Comparison of ENCODE assay signal across 8 cellular contexts in the genomic region with DNA sequence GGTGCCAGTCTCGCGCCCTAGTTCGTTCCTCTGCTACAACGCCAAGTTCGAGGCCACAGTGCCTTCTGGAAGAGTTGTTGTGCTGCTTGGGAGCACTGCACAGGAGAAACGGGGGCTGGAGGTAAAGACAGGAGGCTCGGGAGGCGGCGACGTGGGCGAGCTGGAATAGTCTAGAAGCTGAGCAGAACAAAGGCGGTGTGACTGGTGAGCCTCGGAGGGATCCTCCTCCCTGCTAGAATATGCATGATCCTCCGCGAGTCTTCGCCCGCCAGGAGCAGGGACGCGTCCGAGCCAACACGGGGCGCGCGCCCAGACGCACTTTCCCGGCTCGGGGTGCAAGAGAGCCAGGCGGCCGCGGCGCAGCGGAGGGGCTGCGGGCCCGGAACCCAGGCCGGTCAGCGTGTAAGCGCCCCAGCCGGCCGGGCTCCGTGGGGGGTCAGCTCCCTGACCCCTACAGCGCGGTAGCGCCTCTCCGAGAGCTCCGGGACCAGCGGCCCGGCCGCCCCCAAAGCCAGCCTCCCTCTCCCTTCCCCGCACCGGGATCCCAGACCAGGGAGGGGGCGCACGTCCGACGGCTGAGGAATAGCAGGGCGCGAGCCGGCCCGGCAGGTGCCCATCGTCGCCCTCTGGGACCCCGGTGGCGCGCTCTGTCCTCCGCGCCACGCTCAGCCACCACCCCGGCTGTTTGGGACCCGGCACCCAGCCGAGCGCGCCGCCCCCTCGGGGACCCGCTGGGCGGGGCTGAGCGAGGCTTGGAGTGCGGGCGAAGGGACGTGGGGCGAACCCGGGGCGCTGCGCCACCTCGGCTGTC.
DNase-seq lines count a peak whose midpoint lies in the region; ATAC-seq, FAIRE-seq and TF ChIP-seq lines count a peak whose summit lies in the region.

No MANE protein-coding gene starts in this region.

- no peak overlapping the region for H2BK120ac ChIP-seq in mesenchymal stem cell (ENCODE audit: low read depth, low read length)

- no peak overlapping the region for H4K91ac ChIP-seq in mesenchymal stem cell (ENCODE audit: low read length)

- no peak overlapping the region for H2BK5ac ChIP-seq in mesenchymal stem cell (ENCODE audit: low read depth, low read length, poor library complexity, severe bottlenecking)

- H3K9me3 ChIP-seq in upper lobe of right lung (no peaks in the 10 kb centered on the region), mesenchymal stem cell (ENCODE audit: control insufficient read depth, low read length) (no peaks in the 10 kb centered on the region)

- POLR2A ChIA-PET in activated CD4-positive, alpha-beta memory T cell treated with anti-CD3 and anti-CD28 coated beads, Interleukin-2, amount 10 ng/mL, durations not matched to agents 7 days and 5 days (lab: Charles Lee) = no interaction called here
- POLR2A ChIA-PET in activated CD4-positive, alpha-beta memory T cell treated with anti-CD3 and anti-CD28 coated beads for 36 hours (lab: Charles Lee) = no interaction called here
- POLR2A ChIA-PET in HEK293T (lab: Yijun Ruan, JAX) = no interaction called here

- peaks cover 15% of the 10 kb centered on the region for H3K4me1 Mint-ChIP-seq in activated CD4-positive, alpha-beta memory T cell treated with anti-CD3 and anti-CD28 coated beads, Interleukin-2, amount 10 ng/mL, durations not matched to agents 7 days and 5 days
- H3K4me1 Mint-ChIP-seq in activated CD4-positive, alpha-beta memory T cell treated with anti-CD3 and anti-CD28 coated beads for 36 hours (ENCODE audit: low read depth) = peaks cover 8% of the 10 kb centered on the region
- H3K4me1 Mint-ChIP-seq in nephron = peaks cover 6% of the 10 kb centered on the region

- no peak for DNase-seq in activated CD4-positive, alpha-beta memory T cell treated with anti-CD3 and anti-CD28 coated beads, Interleukin-2, amount 10 ng/mL, durations not matched to agents 7 days and 5 days
- no peak for DNase-seq in activated CD4-positive, alpha-beta memory T cell treated with anti-CD3 and anti-CD28 coated beads for 36 hours
- DNase-seq in frontal cortex (ENCODE audit: low spot score in 2 of 2) = peak; percentile 52 to 68
- DNase-seq in upper lobe of right lung = no peak
- no peak for DNase-seq in HEK293T (ENCODE audit: extremely low spot score)
- no peak for DNase-seq in mesenchymal stem cell

- H3K27me3 ChIP-seq in upper lobe of right lung (peaks cover 27% of the 10 kb centered on the region), mesenchymal stem cell (ENCODE audit: control insufficient read depth in 1 of 2, insufficient read depth in 1 of 2, low read length in 2 of 2) (peaks cover 49 to 60% of the 10 kb centered on the region in 2 experiments)

- H4K8ac ChIP-seq in mesenchymal stem cell (ENCODE audit: low read length) = no peak overlapping the region

- H3K4me2 ChIP-seq in mesenchymal stem cell (ENCODE audit: low read length, poor library complexity, severe bottlenecking) = no peak overlapping the region

- no peak overlapping the region for H3K18ac ChIP-seq in mesenchymal stem cell (ENCODE audit: low read depth in 1 of 2, low read length in 2 of 2)

- 5% methylated on average over 59 of the region's 84 CpGs for WGBS in mesenchymal stem cell

- H3K27ac Mint-ChIP-seq in activated CD4-positive, alpha-beta memory T cell treated with anti-CD3 and anti-CD28 coated beads, Interleukin-2, amount 10 ng/mL, durations not matched to agents 7 days and 5 days = no peak overlapping the region
- H3K27ac Mint-ChIP-seq in activated CD4-positive, alpha-beta memory T cell treated with anti-CD3 and anti-CD28 coated beads for 36 hours = no peak overlapping the region
- H3K27ac Mint-ChIP-seq in nephron = no peak overlapping the region

- no peak overlapping the region for H2AK5ac ChIP-seq in mesenchymal stem cell (ENCODE audit: low read length, severe bottlenecking)

- ATAC-seq in upper lobe of right lung = peak; percentile 30
- ATAC-seq in GM19328 (IDR thresholded peaks at IDR 0.05; ENCODE audit: unreplicated experiment) = no peak

- no peak overlapping the region for H3K4ac ChIP-seq in mesenchymal stem cell (ENCODE audit: low read depth in 1 of 2, low read length in 2 of 2)

- H3K27me3 Mint-ChIP-seq in activated CD4-positive, alpha-beta memory T cell treated with anti-CD3 and anti-CD28 coated beads, Interleukin-2, amount 10 ng/mL, durations not matched to agents 7 days and 5 days = peaks cover 62% of the 10 kb centered on the region
- peaks cover 50% of the 10 kb centered on the region for H3K27me3 Mint-ChIP-seq in activated CD4-positive, alpha-beta memory T cell treated with anti-CD3 and anti-CD28 coated beads for 36 hours
- peaks cover 61% of the 10 kb centered on the region for H3K27me3 Mint-ChIP-seq in nephron (ENCODE audit: low read depth)

- no peak overlapping the region for H3K9ac ChIP-seq in mesenchymal stem cell (ENCODE audit: low read length)

- H3K4me3 ChIP-seq in upper lobe of right lung (peak overlapping the region; percentile 15), mesenchymal stem cell (ENCODE audit: insufficient read depth in 1 of 2, low read depth in 1 of 2, low read length in 2 of 2) (peak overlapping the region in 1 of 2 experiments; percentile 69)

- H3K36me3 ChIP-seq in upper lobe of right lung (no peaks in the 10 kb centered on the region), mesenchymal stem cell (ENCODE audit: control insufficient read depth in 1 of 2, insufficient read depth in 2 of 2, low read depth in 1 of 2, low read length in 2 of 2) (no peaks in the 10 kb centered on the region)

- H3K27ac ChIP-seq in upper lobe of right lung (no peak overlapping the region), mesenchymal stem cell (ENCODE audit: low read length, poor library complexity, severe bottlenecking) (no peak overlapping the region)

- TF ChIP-seq CTCF in nephron (IDR thresholded peaks at IDR 0.05; ENCODE audit: unreplicated experiment in 3 of 3) (no peak), upper lobe of right lung (IDR thresholded peaks at IDR 0.05) (no peak)

- no peak overlapping the region for H2AFZ ChIP-seq in mesenchymal stem cell (ENCODE audit: low read depth, low read length)

- H3K36me3 Mint-ChIP-seq in activated CD4-positive, alpha-beta memory T cell treated with anti-CD3 and anti-CD28 coated beads, Interleukin-2, amount 10 ng/mL, durations not matched to agents 7 days and 5 days (ENCODE audit: low read depth) = no peaks in the 10 kb centered on the region
- H3K36me3 Mint-ChIP-seq in activated CD4-positive, alpha-beta memory T cell treated with anti-CD3 and anti-CD28 coated beads for 36 hours = no peaks in the 10 kb centered on the region
- no peaks in the 10 kb centered on the region for H3K36me3 Mint-ChIP-seq in nephron (ENCODE audit: low read depth)

- intact Hi-C loops in activated CD4-positive, alpha-beta memory T cell treated with anti-CD3 and anti-CD28 coated beads for 36 hours (cut with micrococcal nuclease) = no loop called here
- intact Hi-C loops in upper lobe of right lung (cut with DNase I) = no loop called here

- no peaks in the 10 kb centered on the region for H3K79me1 ChIP-seq in mesenchymal stem cell (replicated peaks; ENCODE audit: low read length, poor library complexity, severe bottlenecking)

- H3K9me3 Mint-ChIP-seq in activated CD4-positive, alpha-beta memory T cell treated with anti-CD3 and anti-CD28 coated beads, Interleukin-2, amount 10 ng/mL, durations not matched to agents 7 days and 5 days = no peaks in the 10 kb centered on the region
- no peaks in the 10 kb centered on the region for H3K9me3 Mint-ChIP-seq in activated CD4-positive, alpha-beta memory T cell treated with anti-CD3 and anti-CD28 coated beads for 36 hours
- H3K9me3 Mint-ChIP-seq in nephron = no peaks in the 10 kb centered on the region

- no peak for FAIRE-seq in frontal cortex (lab: Jason Lieb, UNC)

- no peak overlapping the region for H2BK12ac ChIP-seq in mesenchymal stem cell (ENCODE audit: low read length in 2 of 2)

- CTCF ChIA-PET in activated CD4-positive, alpha-beta memory T cell treated with anti-CD3 and anti-CD28 coated beads, Interleukin-2, amount 10 ng/mL, durations not matched to agents 7 days and 5 days (lab: Charles Lee) = no interaction called here
- CTCF ChIA-PET in activated CD4-positive, alpha-beta memory T cell treated with anti-CD3 and anti-CD28 coated beads for 36 hours (lab: Charles Lee) = no interaction called here
- CTCF ChIA-PET in HEK293T (lab: Yijun Ruan, JAX) = no interaction called here

- no peak overlapping the region for H3K23ac ChIP-seq in mesenchymal stem cell (ENCODE audit: low read length in 2 of 2)

- H3K4me1 ChIP-seq in upper lobe of right lung (peaks cover 5% of the 10 kb centered on the region), mesenchymal stem cell (ENCODE audit: control insufficient read depth, insufficient read depth, low read depth, low read length) (peaks cover 15% of the 10 kb centered on the region)

- H2BK15ac ChIP-seq in mesenchymal stem cell (ENCODE audit: low read depth, poor library complexity, severe bottlenecking) = no peak overlapping the region

- H3K4me3 Mint-ChIP-seq in activated CD4-positive, alpha-beta memory T cell treated with anti-CD3 and anti-CD28 coated beads, Interleukin-2, amount 10 ng/mL, durations not matched to agents 7 days and 5 days = peak overlapping the region; percentile 60
- no peak overlapping the region for H3K4me3 Mint-ChIP-seq in activated CD4-positive, alpha-beta memory T cell treated with anti-CD3 and anti-CD28 coated beads for 36 hours
- peak overlapping the region; percentile 81 to 85 (median 85) for H3K4me3 Mint-ChIP-seq in nephron

- H3K14ac ChIP-seq in mesenchymal stem cell (ENCODE audit: low read length in 2 of 2) = no peak overlapping the region

TF ChIP-seq in HEK293T, 16 proteins besides CTCF, POLR2A, EP300 and RAD21:
- TF ChIP-seq ZNF384 (IDR thresholded peaks at IDR 0.05) (no peak), FOXK2 (IDR thresholded peaks at IDR 0.05) (no peak), NFRKB (IDR thresholded peaks at IDR 0.05) (no peak), L3MBTL2 (conservative IDR thresholded peaks at IDR 0.05) (no peak), BHLHE40 (IDR thresholded peaks at IDR 0.05; ENCODE audit: borderline replicate concordance) (no peak), ELF4 (IDR thresholded peaks at IDR 0.05) (no peak), SP1 (IDR thresholded peaks at IDR 0.05) (no peak)
- TF ChIP-seq, protein P1, sequence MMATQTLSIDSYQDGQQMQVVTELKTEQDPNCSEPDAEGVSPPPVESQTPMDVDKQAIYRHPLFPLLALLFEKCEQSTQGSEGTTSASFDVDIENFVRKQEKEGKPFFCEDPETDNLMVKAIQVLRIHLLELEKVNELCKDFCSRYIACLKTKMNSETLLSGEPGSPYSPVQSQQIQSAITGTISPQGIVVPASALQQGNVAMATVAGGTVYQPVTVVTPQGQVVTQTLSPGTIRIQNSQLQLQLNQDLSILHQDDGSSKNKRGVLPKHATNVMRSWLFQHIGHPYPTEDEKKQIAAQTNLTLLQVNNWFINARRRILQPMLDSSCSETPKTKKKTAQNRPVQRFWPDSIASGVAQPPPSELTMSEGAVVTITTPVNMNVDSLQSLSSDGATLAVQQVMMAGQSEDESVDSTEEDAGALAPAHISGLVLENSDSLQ (IDR thresholded peaks at IDR 0.05) = no peak

Comparison
In these comparisons a context has a peak if more than half of its experiments do, and no peak if none do; other contexts are left out.
1. DNase-seq: peak in frontal cortex (2 of 2); none in activated CD4-positive, alpha-beta memory T cell treated with anti-CD3 and anti-CD28 coated beads, Interleukin-2, amount 10 ng/mL, durations not matched to agents 7 days and 5 days (single experiment), activated CD4-positive, alpha-beta memory T cell treated with anti-CD3 and anti-CD28 coated beads for 36 hours (single experiment), upper lobe of right lung (single experiment), HEK293T (single experiment) and mesenchymal stem cell (single experiment).